ENCODE assay signal across 13 cellular contexts in the genomic region with DNA sequence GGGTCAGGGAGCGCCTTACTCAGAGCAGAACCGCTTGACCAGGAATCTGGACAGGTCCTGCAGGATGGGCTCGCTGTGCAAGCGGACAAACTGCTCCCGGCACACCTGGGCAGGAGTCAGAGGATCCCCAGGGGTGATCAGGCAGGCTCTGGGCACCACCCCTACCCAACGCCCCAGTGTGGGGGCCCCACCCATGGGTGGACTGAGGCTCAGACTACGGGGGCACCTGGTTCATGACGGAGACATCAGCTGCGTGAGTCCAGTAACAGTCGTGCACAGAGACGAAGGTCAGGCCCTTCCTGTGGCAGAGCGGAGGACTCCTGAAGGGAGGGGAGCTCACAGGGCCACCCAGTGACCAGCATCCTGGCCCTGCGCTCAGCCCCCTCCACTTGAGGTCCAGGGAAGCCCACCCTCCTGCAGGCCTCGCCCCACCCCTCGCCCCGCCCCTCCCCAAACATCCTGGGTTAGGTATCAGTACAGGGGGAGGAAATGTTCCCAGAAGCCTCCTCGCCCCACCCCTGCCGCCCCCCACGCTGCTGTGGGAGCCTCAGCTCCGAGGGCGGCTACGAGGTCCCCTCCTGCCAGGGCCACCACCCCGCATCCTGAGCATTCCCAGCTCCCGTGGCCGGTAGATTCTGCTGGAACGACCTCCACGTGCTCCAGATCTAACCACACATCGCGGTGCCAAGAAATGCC. TPM values are rescaled to one million over a fixed set of nuclear protein-coding genes. Genes with fewer than 3 reads are reported as not detected.
DNase-seq lines count a peak whose midpoint lies in the region; ATAC-seq and TF ChIP-seq lines count a peak whose summit lies in the region.
"Had no signal": no experiment of that assay in that cellular context is flagged by ENCODE, and none has a peak within 500 bp of the region (broad histone marks: within the 10 kb centered on the region; RNA-seq: fewer than 3 reads in every experiment).

No MANE protein-coding gene starts in this region.

- no peak for TF ChIP-seq CTCF in nephron progenitor cell (IDR thresholded peaks at IDR 0.05)

- H3K4me1 Mint-ChIP-seq in activated naive CD4-positive, alpha-beta T cell treated with anti-CD3 and anti-CD28 coated beads, Interleukin-2, amount 10 ng/mL, durations not matched to agents 7 days and 5 days = peaks cover 10% of the 10 kb centered on the region
- H3K4me1 Mint-ChIP-seq in nephron progenitor cell = no peaks in the 10 kb centered on the region

- peak overlapping the region; percentile 49 for H3K27ac Mint-ChIP-seq in activated naive CD4-positive, alpha-beta T cell treated with anti-CD3 and anti-CD28 coated beads, Interleukin-2, amount 10 ng/mL, durations not matched to agents 7 days and 5 days
- no peak overlapping the region for H3K27ac Mint-ChIP-seq in nephron progenitor cell
- H3K27ac Mint-ChIP-seq: CD4-positive, CD25-positive, alpha-beta regulatory T cell had no signal

- DNase-seq in activated naive CD4-positive, alpha-beta T cell treated with anti-CD3 and anti-CD28 coated beads, Interleukin-2, amount 10 ng/mL, durations not matched to agents 7 days and 5 days = no peak
- DNase-seq in activated naive CD4-positive, alpha-beta T cell treated with Interleukin-2 at 50 U/mL for 16 hours = no peak
- peak; percentile 46 for DNase-seq in islet precursor cell
- DNase-seq in nephron progenitor cell = no peak
- DNase-seq in dermis blood vessel endothelial cell = no peak
- DNase-seq: AML-193; CD4-positive, CD25-positive, alpha-beta regulatory T cell; DMS53; GF-D8; HCEC 1CT had no signal

- no peaks in the 10 kb centered on the region for H3K9me3 Mint-ChIP-seq in activated naive CD4-positive, alpha-beta T cell treated with anti-CD3 and anti-CD28 coated beads, Interleukin-2, amount 10 ng/mL, durations not matched to agents 7 days and 5 days
- no peaks in the 10 kb centered on the region for H3K9me3 Mint-ChIP-seq in nephron progenitor cell

- no peaks in the 10 kb centered on the region for H3K27me3 Mint-ChIP-seq in activated naive CD4-positive, alpha-beta T cell treated with anti-CD3 and anti-CD28 coated beads, Interleukin-2, amount 10 ng/mL, durations not matched to agents 7 days and 5 days
- H3K27me3 Mint-ChIP-seq in nephron progenitor cell (ENCODE audit: low read depth, poor library complexity) = no peaks in the 10 kb centered on the region

- no peak overlapping the region for H3K4me3 Mint-ChIP-seq in activated naive CD4-positive, alpha-beta T cell treated with anti-CD3 and anti-CD28 coated beads, Interleukin-2, amount 10 ng/mL, durations not matched to agents 7 days and 5 days
- no peak overlapping the region for H3K4me3 Mint-ChIP-seq in nephron progenitor cell
- H3K4me3 Mint-ChIP-seq: CD4-positive, CD25-positive, alpha-beta regulatory T cell had no signal

- ATAC-seq in HG03097 (IDR thresholded peaks at IDR 0.05; ENCODE audit: low FRiP score, unreplicated experiment) = no peak

- CTCF ChIA-PET in activated naive CD4-positive, alpha-beta T cell treated with anti-CD3 and anti-CD28 coated beads, Interleukin-2, amount 10 ng/mL, durations not matched to agents 7 days and 5 days (lab: Charles Lee) = no interaction called here

- H3K36me3 Mint-ChIP-seq in activated naive CD4-positive, alpha-beta T cell treated with anti-CD3 and anti-CD28 coated beads, Interleukin-2, amount 10 ng/mL, durations not matched to agents 7 days and 5 days = peaks cover 37% of the 10 kb centered on the region
- H3K36me3 Mint-ChIP-seq in nephron progenitor cell (ENCODE audit: low read depth) = peaks cover 41% of the 10 kb centered on the region

RNA-seq across cellular contexts. Expression of gene POLRMT, which starts 15.6 kb away (rescaled TPM):
- total RNA-seq in dermis blood vessel endothelial cell = 29.1 and 37.6 TPM in 2 replicates

RNA-seq across cellular contexts. Expression of gene FGF22, which starts 22.0 kb away (rescaled TPM):
- not detected in 2 replicates for total RNA-seq in dermis blood vessel endothelial cell
- total RNA-seq: H4, HT1080 had no signal

RNA-seq across cellular contexts. Expression of gene HCN2, which starts 28.0 kb away (rescaled TPM):
- 0.34 and 0.70 TPM in 2 replicates for total RNA-seq in dermis blood vessel endothelial cell

RNA-seq across cellular contexts. Expression of gene BSG, which starts 45.3 kb away (rescaled TPM):
- total RNA-seq in dermis blood vessel endothelial cell = 356 and 480 TPM in 2 replicates

RNA-seq across cellular contexts. Expression of gene RNF126, which starts 45.3 kb away (rescaled TPM):
- 25.0 and 38.8 TPM in 2 replicates for total RNA-seq in dermis blood vessel endothelial cell
